29 cellular contexts compared by ENCODE assay signal in the genomic region with DNA sequence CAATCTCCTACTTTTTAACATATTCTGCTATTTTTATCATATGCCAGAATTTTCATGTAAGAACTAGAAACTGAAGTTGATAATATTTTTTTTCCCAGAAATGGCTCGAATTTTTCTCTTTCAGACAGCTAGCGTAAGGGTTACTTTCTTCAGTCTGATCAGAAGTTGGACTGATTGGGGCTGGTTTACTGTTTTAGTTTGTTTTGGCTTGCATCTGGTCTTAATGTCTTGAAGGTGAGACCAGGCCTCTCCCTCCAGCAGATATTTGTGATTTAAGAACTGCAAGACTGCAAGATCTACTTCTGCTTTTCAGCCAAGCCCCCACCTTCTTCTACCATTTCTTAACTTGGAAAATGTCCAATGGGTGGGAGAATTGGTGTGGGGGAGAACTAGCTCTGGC.
"Had no signal": no experiment of that assay in that cellular context is flagged by ENCODE, and none has a peak within 500 bp of the region (broad histone marks: within the 10 kb centered on the region; RNA-seq: fewer than 3 reads in every experiment).

No MANE protein-coding gene starts in this region.

- H3K27me3 ChIP-seq: left lung, pancreas, stomach, testis, thyroid gland, transverse colon, upper lobe of left lung, vagina had no signal

- H3K36me3 ChIP-seq: left lung, lower lobe of right lung, pancreas, prostate gland, stomach, thyroid gland, transverse colon, upper lobe of left lung, vagina had no signal

- H3K4me3 ChIP-seq: left lung, lower lobe of right lung, pancreas, prostate gland, skin epidermis, stomach, testis, thyroid gland, transverse colon, upper lobe of left lung, vagina had no signal

- H3K36me3 Mint-ChIP-seq: stimulated activated naive B cell treated with anti-CD40 and anti-IgM and Interleukin-4, amounts not matched to agents 10 μg/mL and 1 μg/mL and 100 μg/mL, for 72 hours had no signal

- DNase-seq: kidney glomerular epithelial cell; left cardiac atrium; left lung; lower lobe of right lung; mammary epithelial cell; mesenchymal stem cell; naive thymus-derived CD8-positive, alpha-beta T cell; nucleus accumbens; pancreas; posterior cingulate gyrus; retina; right cardiac atrium; stimulated activated CD4-positive, alpha-beta T cell treated with anti-CD3 and anti-CD28 coated beads, Interleukin-12 subunit alpha, Interleukin-12 subunit beta, amount 100 ng/mL, for 4 hours; stimulated activated CD4-positive, alpha-beta T cell treated with anti-CD3 and anti-CD28 coated beads, Interleukin-15, amount 100 ng/mL, for 24 hours; stimulated activated CD4-positive, alpha-beta T cell treated with anti-CD3 and anti-CD28 coated beads, Interleukin-2, amount 100 ng/mL, for 24 hours; stimulated activated CD4-positive, alpha-beta T cell treated with anti-CD3 and anti-CD28 coated beads, Interleukin-4, amount 100 ng/mL, for 1 hour; stimulated activated naive B cell treated with anti-CD40 and anti-IgM and Interleukin-4, amounts not matched to agents 10 μg/mL and 1 μg/mL and 100 μg/mL, for 72 hours; stimulated activated naive CD8-positive, alpha-beta T cell treated with anti-CD3 and anti-CD28 coated beads, Interleukin-15, Interleukin-2, amounts not matched to agents 100 U/mL and 50 U/mL, for 24 hours; stomach; testis; thyroid gland; transverse colon; upper lobe of left lung had no signal

- H3K27ac ChIP-seq: left lung, lower lobe of right lung, prostate gland, skin epidermis, stomach, testis, thyroid gland, transverse colon, upper lobe of left lung, vagina had no signal

- H3K4me3 Mint-ChIP-seq: naive thymus-derived CD8-positive, alpha-beta T cell; nephron; neural crest cell; stimulated activated naive B cell treated with anti-CD40 and anti-IgM and Interleukin-4, amounts not matched to agents 10 μg/mL and 1 μg/mL and 100 μg/mL, for 72 hours had no signal

- H3K9me3 ChIP-seq: left lung, pancreas, prostate gland, stomach, testis, thyroid gland, upper lobe of left lung, vagina had no signal

- H3K27ac Mint-ChIP-seq: naive thymus-derived CD8-positive, alpha-beta T cell; nephron; stimulated activated naive B cell treated with anti-CD40 and anti-IgM and Interleukin-4, amounts not matched to agents 10 μg/mL and 1 μg/mL and 100 μg/mL, for 72 hours had no signal

- H3K27me3 Mint-ChIP-seq: stimulated activated naive B cell treated with anti-CD40 and anti-IgM and Interleukin-4, amounts not matched to agents 10 μg/mL and 1 μg/mL and 100 μg/mL, for 72 hours had no signal

- H3K4me1 Mint-ChIP-seq: naive thymus-derived CD8-positive, alpha-beta T cell; nephron; neural crest cell; stimulated activated naive B cell treated with anti-CD40 and anti-IgM and Interleukin-4, amounts not matched to agents 10 μg/mL and 1 μg/mL and 100 μg/mL, for 72 hours had no signal

- ATAC-seq: left cardiac atrium; left lung; lower lobe of right lung; naive thymus-derived CD8-positive, alpha-beta T cell; right cardiac atrium; sciatic nerve; stimulated activated naive B cell treated with anti-CD40 and anti-IgM and Interleukin-4, amounts not matched to agents 10 μg/mL and 1 μg/mL and 100 μg/mL, for 72 hours; stimulated activated naive CD8-positive, alpha-beta T cell treated with anti-CD3 and anti-CD28 coated beads, Interleukin-15, Interleukin-2, amounts not matched to agents 100 U/mL and 50 U/mL, for 24 hours had no signal

- H3K4me1 ChIP-seq: left lung, lower lobe of right lung, prostate gland, stomach, testis, thyroid gland, transverse colon, upper lobe of left lung, vagina had no signal
